11 cellular contexts compared by ENCODE assay signal in the genomic region with DNA sequence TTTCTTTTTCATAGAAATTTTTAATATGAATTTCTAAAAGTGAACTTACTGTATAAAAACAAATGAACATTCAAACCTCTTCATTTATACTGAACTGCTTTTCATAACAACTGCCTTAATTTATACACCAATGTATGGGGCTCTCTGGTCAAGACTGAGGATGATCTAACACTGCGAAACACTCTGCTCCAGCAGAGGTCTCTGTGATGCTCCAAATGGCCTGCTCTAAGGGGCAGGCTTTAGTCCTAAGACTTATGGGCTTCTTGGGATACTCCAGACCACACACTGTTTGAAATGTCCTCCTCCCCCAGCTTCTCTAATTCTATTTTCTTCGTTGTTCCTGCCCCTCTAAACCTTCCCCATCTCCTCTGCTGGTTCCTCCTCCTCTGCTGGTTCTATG. TPM values are rescaled to one million over a fixed set of nuclear protein-coding genes. Genes with fewer than 3 reads are reported as not detected.
DNase-seq lines count a peak whose midpoint lies in the region; TF ChIP-seq lines count a peak whose summit lies in the region.
"Had no signal": no experiment of that assay in that cellular context is flagged by ENCODE, and none has a peak within 500 bp of the region (broad histone marks: within the 10 kb centered on the region; RNA-seq: fewer than 3 reads in every experiment).

No MANE protein-coding gene starts in this region.

- H3K4me1 ChIP-seq in HEK293 (ENCODE audit: control insufficient read depth, insufficient read depth, low read length) = no peaks in the 10 kb centered on the region

- H3K36me3 Mint-ChIP-seq in glutamatergic neuron (ENCODE audit: unreplicated experiment) = no peaks in the 10 kb centered on the region
- H3K36me3 Mint-ChIP-seq: activated naive CD8-positive, alpha-beta T cell had no signal

- H3K27me3 Mint-ChIP-seq in glutamatergic neuron (ENCODE audit: unreplicated experiment) = no peaks in the 10 kb centered on the region
- H3K27me3 Mint-ChIP-seq: type B pancreatic cell had no signal

- no peak overlapping the region for H3K27ac ChIP-seq in HEK293 (ENCODE audit: extremely low read depth, low read depth, low read length)

- H3K9me3 Mint-ChIP-seq in glutamatergic neuron (ENCODE audit: unreplicated experiment) = no peaks in the 10 kb centered on the region
- H3K9me3 Mint-ChIP-seq: type B pancreatic cell had no signal

- H3K4me3 ChIP-seq in HEK293 (ENCODE audit: low read depth, low read length) (no peak overlapping the region), astrocyte of the spinal cord (ENCODE audit: low read depth, low read length) (no peak overlapping the region)

- no peak overlapping the region for H3K4me3 Mint-ChIP-seq in glutamatergic neuron (ENCODE audit: unreplicated experiment)
- H3K4me3 Mint-ChIP-seq: activated naive CD8-positive, alpha-beta T cell; type B pancreatic cell had no signal

- in situ Hi-C loops in astrocyte of the spinal cord (cut with HindIII; ENCODE audit: low sequenced_read_pairs) = no loop called here

- H3K9me3 ChIP-seq in HEK293 (ENCODE audit: control insufficient read depth, insufficient read depth, low read depth, low read length) = no peaks in the 10 kb centered on the region

- H3K27ac Mint-ChIP-seq in glutamatergic neuron (ENCODE audit: unreplicated experiment) = no peak overlapping the region
- H3K27ac Mint-ChIP-seq: activated naive CD8-positive, alpha-beta T cell; type B pancreatic cell had no signal

- no peaks in the 10 kb centered on the region for H3K4me1 Mint-ChIP-seq in glutamatergic neuron (ENCODE audit: low read depth, unreplicated experiment)

- TF ChIP-seq CTCF in AG09319 (IDR thresholded peaks at IDR 0.05; ENCODE audit: low read depth, low read length) = peak; percentile 8; the same call in 1 of the 2 replicates
- TF ChIP-seq CTCF in HEK293 (tag by site-specific recombination; IDR thresholded peaks at IDR 0.05) = peak; percentile 31; the same call in 1 of the 2 replicates
- no peak for TF ChIP-seq CTCF in astrocyte of the spinal cord (IDR thresholded peaks at IDR 0.05; ENCODE audit: low read depth, low read length)
- no peak for TF ChIP-seq CTCF in glutamatergic neuron (IDR thresholded peaks at IDR 0.05; ENCODE audit: partially characterized antibody, unreplicated experiment)

- CTCF ChIA-PET in HEK293 (lab: Yijun Ruan, JAX) = interaction anchor here (0.8 to 2.5 kb wide), 4 partner anchors 53 to 312 kb away, joined by 3 to 18 read pairs (median 4); no protein-coding TSS in a partner anchor

- POLR2A ChIA-PET in HEK293 (lab: Yijun Ruan, JAX) = no interaction called here

- DNase-seq in AG09319 (ENCODE audit: extremely low read depth, low read depth) = no peak
- DNase-seq in astrocyte of the spinal cord (ENCODE audit: low read depth, low spot score) = peak; percentile 39
- DNase-seq in left kidney (ENCODE audit: low read depth, low spot score) = peak; percentile 39
- DNase-seq in stimulated activated CD4-positive, alpha-beta T cell treated with anti-CD3 and anti-CD28 coated beads, Interleukin-4, amount 100 ng/mL, for 4 hours = no peak
- DNase-seq in glutamatergic neuron = no peak
- no peak for DNase-seq in DMS79 (lab: John Stamatoyannopoulos, UW)
- DNase-seq in NCI-H1092 treated with DMSO at 0.1 percent for 48 hours (lab: John Stamatoyannopoulos, UW) = no peak
- DNase-seq: GF-D8 had no signal

- H3K36me3 ChIP-seq in HEK293 (ENCODE audit: control insufficient read depth in 2 of 2, insufficient read depth in 1 of 2, low read length in 2 of 2) = peaks cover 11 to 15% of the 10 kb centered on the region in 2 experiments

TF ChIP-seq in HEK293, 187 proteins besides CTCF, POLR2A, EP300 and RAD21:
- no peak for TF ChIP-seq KLF7 (tag by site-specific recombination; IDR thresholded peaks at IDR 0.05; ENCODE audit: borderline replicate concordance)
- peak; percentile 47 for TF ChIP-seq ZNF654 (tag by site-specific recombination; IDR thresholded peaks at IDR 0.05; ENCODE audit: low read depth)

RNA-seq across cellular contexts. Expression of gene LIFR, which starts 58.5 kb away (rescaled TPM):
- 41.6 TPM for total RNA-seq in glutamatergic neuron (ENCODE audit: unreplicated experiment)

Comparison
In these comparisons a context has a peak if more than half of its experiments do, and no peak if none do; other contexts are left out.
1. DNase-seq: peak in astrocyte of the spinal cord (single experiment) and left kidney (single experiment); none in AG09319 (single experiment), stimulated activated CD4-positive, alpha-beta T cell treated with anti-CD3 and anti-CD28 coated beads, Interleukin-4, amount 100 ng/mL, for 4 hours (0 of 2), glutamatergic neuron (single experiment), DMS79 (single experiment) and NCI-H1092 treated with DMSO at 0.1 percent for 48 hours (single experiment).
2. CTCF ChIP-seq: peak in AG09319 (single experiment) and HEK293 (single experiment); none in astrocyte of the spinal cord (single experiment) and glutamatergic neuron (single experiment).